In the genomic region with DNA sequence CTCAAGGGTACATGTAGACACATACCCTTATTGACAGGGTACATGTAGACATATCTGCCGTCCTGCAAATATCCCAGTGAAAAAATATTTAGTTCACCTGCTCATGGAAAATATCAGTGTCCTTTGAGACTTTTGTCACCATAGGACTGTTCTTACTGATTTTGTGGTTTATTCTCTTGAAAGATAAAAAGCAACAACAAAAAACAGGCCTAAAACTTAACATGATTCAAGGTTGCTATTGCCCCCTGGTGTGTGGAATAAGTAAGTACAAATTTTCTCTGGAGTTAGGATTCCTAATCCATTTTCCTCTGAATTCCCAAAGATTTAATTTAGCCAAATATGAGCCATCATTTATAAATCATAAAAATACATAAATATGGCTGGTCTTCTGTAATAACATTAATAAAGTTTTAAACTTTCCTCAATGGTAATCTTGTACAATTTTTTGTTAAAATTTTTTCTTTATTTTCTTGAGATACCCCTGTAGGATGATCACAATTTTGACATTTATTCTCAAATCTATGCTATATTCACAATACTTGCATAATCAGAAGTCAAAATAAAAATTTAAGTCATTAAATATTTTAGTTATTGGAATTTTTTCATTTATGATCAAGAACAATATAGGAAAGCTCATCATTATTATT, we compare ENCODE assay signal across 8 cellular contexts.
A peak's percentile ranks its signal among the peaks of the same experiment; 100 is the strongest.
DNase-seq lines count a peak whose midpoint lies in the region; ATAC-seq and TF ChIP-seq lines count a peak whose summit lies in the region.

No MANE protein-coding gene starts in this region.

- H3K4me1 Mint-ChIP-seq in GM23338 = no peaks in the 10 kb centered on the region
- no peaks in the 10 kb centered on the region for H3K4me1 Mint-ChIP-seq in immature natural killer cell

- no peaks in the 10 kb centered on the region for H4K20me1 ChIP-seq in GM23338 (replicated peaks; ENCODE audit: insufficient read depth)

- H3K4me2 ChIP-seq in GM23338 = no peak overlapping the region

- H3K27me3 ChIP-seq in GM23338 (ENCODE audit: insufficient read depth) = no peaks in the 10 kb centered on the region

- H3K36me3 Mint-ChIP-seq in GM23338 (ENCODE audit: low read depth) = no peaks in the 10 kb centered on the region
- no peaks in the 10 kb centered on the region for H3K36me3 Mint-ChIP-seq in immature natural killer cell

- H3K27me3 Mint-ChIP-seq in GM23338 (ENCODE audit: insufficient read depth, low read depth, poor library complexity) (no peaks in the 10 kb centered on the region), immature natural killer cell (ENCODE audit: low read depth in 3 of 3) (peaks cover 0 to 2% (median 0%) of the 10 kb centered on the region in 3 donors)

- no peak overlapping the region for H3K27ac ChIP-seq in GM23338 (ENCODE audit: low read depth)

- no peaks in the 10 kb centered on the region for H3K9me2 ChIP-seq in GM23338 (ENCODE audit: insufficient read depth)

- no peak overlapping the region for H3K4me3 Mint-ChIP-seq in GM23338
- H3K4me3 Mint-ChIP-seq in immature natural killer cell = no peak overlapping the region

- H3K9me3 Mint-ChIP-seq in GM23338 (no peaks in the 10 kb centered on the region), immature natural killer cell (peaks cover 0 to 6% (median 0%) of the 10 kb centered on the region in 6 donors)

- H3F3A ChIP-seq in GM23338 (replicated peaks; ENCODE audit: low read depth) = no peaks in the 10 kb centered on the region

- ATAC-seq in GM23338 = no peak
- ATAC-seq in GM21786 (IDR thresholded peaks at IDR 0.05; ENCODE audit: unreplicated experiment) = no peak

- H3K27ac Mint-ChIP-seq in GM23338 (no peak overlapping the region), immature natural killer cell (no peak overlapping the region)

- no peaks in the 10 kb centered on the region for H3K36me3 ChIP-seq in GM23338 (ENCODE audit: insufficient read depth)

- H3K4me3 ChIP-seq in AG10803 (ENCODE audit: low read length) (no peak overlapping the region), GM23338 (no peak overlapping the region)

- 0 out of 2 replicates have a peak, but pooled peaks have one; percentile 11 for TF ChIP-seq CTCF in AG10803 (conservative IDR thresholded peaks at IDR 0.05; ENCODE audit: low read length)
- peak; percentile 60 to 79 for TF ChIP-seq CTCF in GM23338 (conservative IDR thresholded peaks at IDR 0.05; ENCODE audit: low read depth in 2 of 2)

- no peak for DNase-seq in AG10803 (ENCODE audit: low read depth)
- DNase-seq in GM23338 (ENCODE audit: low spot score) = peak; percentile 66
- DNase-seq in RPMI8226 = peak; percentile 8
- peak; percentile 5 to 14 (median 6) for DNase-seq in immature natural killer cell
- DNase-seq in cerebellar nuclear complex (lab: John Stamatoyannopoulos, UW) = no peak
- DNase-seq in stimulated activated CD4-positive, alpha-beta T cell treated with anti-CD3 and anti-CD28 coated beads, Interleukin-4, amount 100 ng/mL, for 1 hour = no peak
- DNase-seq in activated CD4-positive, CD25-positive, alpha-beta regulatory T cell (lab: John Stamatoyannopoulos, UW) = no peak

- no peaks in the 10 kb centered on the region for H3K79me2 ChIP-seq in GM23338 (replicated peaks; ENCODE audit: insufficient read depth)

- H2AFZ ChIP-seq in GM23338 = no peak overlapping the region

- H3K4me1 ChIP-seq in GM23338 (ENCODE audit: insufficient read depth) = no peaks in the 10 kb centered on the region

TF ChIP-seq in GM23338, 12 proteins besides CTCF, POLR2A, EP300 and RAD21 (continues in another document):
- TF ChIP-seq NANOG (IDR thresholded peaks at IDR 0.05; ENCODE audit: borderline replicate concordance) = no peak
- no peak for TF ChIP-seq ZNF462 (CRISPR knock-in tag; IDR thresholded peaks at IDR 0.05)
- no peak for TF ChIP-seq ZNF331 (CRISPR knock-in tag; IDR thresholded peaks at IDR 0.05; ENCODE audit: low read depth)
- no peak for TF ChIP-seq ETS1 (IDR thresholded peaks at IDR 0.05)
- TF ChIP-seq CREB1 (CRISPR knock-in tag; IDR thresholded peaks at IDR 0.05; ENCODE audit: low read depth) = no peak
- no peak for TF ChIP-seq EZH2 (IDR thresholded peaks at IDR 0.05; ENCODE audit: low read depth, unreplicated experiment)
- no peak for TF ChIP-seq JUNB (IDR thresholded peaks at IDR 0.05; ENCODE audit: unreplicated experiment)
- no peak for TF ChIP-seq EZH2phosphoT487 (IDR thresholded peaks at IDR 0.05; ENCODE audit: unreplicated experiment)
- TF ChIP-seq STAT1 (IDR thresholded peaks at IDR 0.05; ENCODE audit: unreplicated experiment) = no peak
- no peak for TF ChIP-seq POLR2AphosphoS5 (IDR thresholded peaks at IDR 0.05; ENCODE audit: low read depth)

Comparison
In these comparisons a context has a peak if more than half of its experiments do, and no peak if none do; other contexts are left out.
1. DNase-seq: peak in GM23338 (single experiment), RPMI8226 (single experiment) and immature natural killer cell (3 of 3); none in AG10803 (single experiment), cerebellar nuclear complex (0 of 2), stimulated activated CD4-positive, alpha-beta T cell treated with anti-CD3 and anti-CD28 coated beads, Interleukin-4, amount 100 ng/mL, for 1 hour (single experiment) and activated CD4-positive, CD25-positive, alpha-beta regulatory T cell (0 of 4).